ENCODE assay signal across 1 cellular context in the genomic region with DNA sequence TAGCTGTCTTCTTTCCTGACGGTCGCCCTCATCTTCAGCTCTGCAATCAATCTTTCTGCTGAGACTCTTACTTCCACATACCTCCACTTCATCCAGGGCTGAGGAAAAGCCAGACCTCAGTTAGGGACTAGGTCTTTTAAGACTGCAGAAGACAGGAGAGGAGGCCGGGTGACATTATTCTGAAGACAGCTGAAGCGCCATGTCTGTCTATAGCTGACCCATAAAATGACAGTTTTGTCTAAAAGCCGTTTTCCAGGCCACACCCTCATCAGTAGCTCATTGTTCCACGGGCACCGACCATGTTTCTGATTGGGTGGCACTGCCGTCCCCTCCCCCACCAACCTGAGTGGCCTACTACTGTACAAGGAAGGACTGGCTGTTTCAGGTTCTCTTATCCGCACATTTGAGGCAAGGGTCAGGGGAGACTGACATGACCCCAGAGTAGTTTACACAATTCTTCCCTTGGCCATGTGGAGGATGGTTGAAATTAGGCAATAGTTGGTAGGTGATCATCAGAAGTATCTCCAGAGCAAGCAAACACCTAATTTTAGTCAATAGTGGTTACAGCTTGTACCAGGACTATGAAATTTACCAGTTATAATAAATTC.
TF ChIP-seq lines count a peak whose summit lies in the region.

Gene ADCY10, minus strand, starts transcription at position 240 of the 608 bp plus-strand sequence. CDS start 8,994 bp downstream, outside the sequence.

TF ChIP-seq in HepG2, 621 proteins besides CTCF, POLR2A, EP300 and RAD21 (continued from another document):
- TF ChIP-seq, protein P1, sequence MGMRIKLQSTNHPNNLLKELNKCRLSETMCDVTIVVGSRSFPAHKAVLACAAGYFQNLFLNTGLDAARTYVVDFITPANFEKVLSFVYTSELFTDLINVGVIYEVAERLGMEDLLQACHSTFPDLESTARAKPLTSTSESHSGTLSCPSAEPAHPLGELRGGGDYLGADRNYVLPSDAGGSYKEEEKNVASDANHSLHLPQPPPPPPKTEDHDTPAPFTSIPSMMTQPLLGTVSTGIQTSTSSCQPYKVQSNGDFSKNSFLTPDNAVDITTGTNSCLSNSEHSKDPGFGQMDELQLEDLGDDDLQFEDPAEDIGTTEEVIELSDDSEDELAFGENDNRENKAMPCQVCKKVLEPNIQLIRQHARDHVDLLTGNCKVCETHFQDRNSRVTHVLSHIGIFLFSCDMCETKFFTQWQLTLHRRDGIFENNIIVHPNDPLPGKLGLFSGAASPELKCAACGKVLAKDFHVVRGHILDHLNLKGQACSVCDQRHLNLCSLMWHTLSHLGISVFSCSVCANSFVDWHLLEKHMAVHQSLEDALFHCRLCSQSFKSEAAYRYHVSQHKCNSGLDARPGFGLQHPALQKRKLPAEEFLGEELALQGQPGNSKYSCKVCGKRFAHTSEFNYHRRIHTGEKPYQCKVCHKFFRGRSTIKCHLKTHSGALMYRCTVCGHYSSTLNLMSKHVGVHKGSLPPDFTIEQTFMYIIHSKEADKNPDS (CRISPR knock-in tag; IDR thresholded peaks at IDR 0.05) = peak; percentile 90
- TF ChIP-seq RARA (CRISPR knock-in tag; IDR thresholded peaks at IDR 0.05) (peak; percentile 69; the same call in 1 of the 2 replicates), ZNF644 (CRISPR knock-in tag; IDR thresholded peaks at IDR 0.05; ENCODE audit: low read depth) (0 out of 2 replicates have a peak, but pooled peaks have one; percentile 52), NCOA2 (CRISPR knock-in tag; IDR thresholded peaks at IDR 0.05) (peak; percentile 42; the same call in 1 of the 2 replicates)
- TF ChIP-seq, protein P2, sequence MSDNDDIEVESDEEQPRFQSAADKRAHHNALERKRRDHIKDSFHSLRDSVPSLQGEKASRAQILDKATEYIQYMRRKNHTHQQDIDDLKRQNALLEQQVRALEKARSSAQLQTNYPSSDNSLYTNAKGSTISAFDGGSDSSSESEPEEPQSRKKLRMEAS (IDR thresholded peaks at IDR 0.05) = peak; percentile 75
- TF ChIP-seq, protein P3, sequence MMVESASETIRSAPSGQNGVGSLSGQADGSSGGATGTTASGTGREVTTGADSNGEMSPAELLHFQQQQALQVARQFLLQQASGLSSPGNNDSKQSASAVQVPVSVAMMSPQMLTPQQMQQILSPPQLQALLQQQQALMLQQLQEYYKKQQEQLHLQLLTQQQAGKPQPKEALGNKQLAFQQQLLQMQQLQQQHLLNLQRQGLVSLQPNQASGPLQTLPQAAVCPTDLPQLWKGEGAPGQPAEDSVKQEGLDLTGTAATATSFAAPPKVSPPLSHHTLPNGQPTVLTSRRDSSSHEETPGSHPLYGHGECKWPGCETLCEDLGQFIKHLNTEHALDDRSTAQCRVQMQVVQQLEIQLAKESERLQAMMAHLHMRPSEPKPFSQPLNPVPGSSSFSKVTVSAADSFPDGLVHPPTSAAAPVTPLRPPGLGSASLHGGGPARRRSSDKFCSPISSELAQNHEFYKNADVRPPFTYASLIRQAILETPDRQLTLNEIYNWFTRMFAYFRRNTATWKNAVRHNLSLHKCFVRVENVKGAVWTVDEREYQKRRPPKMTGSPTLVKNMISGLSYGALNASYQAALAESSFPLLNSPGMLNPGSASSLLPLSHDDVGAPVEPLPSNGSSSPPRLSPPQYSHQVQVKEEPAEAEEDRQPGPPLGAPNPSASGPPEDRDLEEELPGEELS (CRISPR knock-in tag; IDR thresholded peaks at IDR 0.05) = 0 out of 2 replicates have a peak, but pooled peaks have one; percentile 27
- TF ChIP-seq, protein P4, sequence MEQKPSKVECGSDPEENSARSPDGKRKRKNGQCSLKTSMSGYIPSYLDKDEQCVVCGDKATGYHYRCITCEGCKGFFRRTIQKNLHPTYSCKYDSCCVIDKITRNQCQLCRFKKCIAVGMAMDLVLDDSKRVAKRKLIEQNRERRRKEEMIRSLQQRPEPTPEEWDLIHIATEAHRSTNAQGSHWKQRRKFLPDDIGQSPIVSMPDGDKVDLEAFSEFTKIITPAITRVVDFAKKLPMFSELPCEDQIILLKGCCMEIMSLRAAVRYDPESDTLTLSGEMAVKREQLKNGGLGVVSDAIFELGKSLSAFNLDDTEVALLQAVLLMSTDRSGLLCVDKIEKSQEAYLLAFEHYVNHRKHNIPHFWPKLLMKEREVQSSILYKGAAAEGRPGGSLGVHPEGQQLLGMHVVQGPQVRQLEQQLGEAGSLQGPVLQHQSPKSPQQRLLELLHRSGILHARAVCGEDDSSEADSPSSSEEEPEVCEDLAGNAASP (CRISPR knock-in tag; IDR thresholded peaks at IDR 0.05; ENCODE audit: borderline replicate concordance) = peak; percentile 80; the same call in 1 of the 2 replicates
